In the genomic region with DNA sequence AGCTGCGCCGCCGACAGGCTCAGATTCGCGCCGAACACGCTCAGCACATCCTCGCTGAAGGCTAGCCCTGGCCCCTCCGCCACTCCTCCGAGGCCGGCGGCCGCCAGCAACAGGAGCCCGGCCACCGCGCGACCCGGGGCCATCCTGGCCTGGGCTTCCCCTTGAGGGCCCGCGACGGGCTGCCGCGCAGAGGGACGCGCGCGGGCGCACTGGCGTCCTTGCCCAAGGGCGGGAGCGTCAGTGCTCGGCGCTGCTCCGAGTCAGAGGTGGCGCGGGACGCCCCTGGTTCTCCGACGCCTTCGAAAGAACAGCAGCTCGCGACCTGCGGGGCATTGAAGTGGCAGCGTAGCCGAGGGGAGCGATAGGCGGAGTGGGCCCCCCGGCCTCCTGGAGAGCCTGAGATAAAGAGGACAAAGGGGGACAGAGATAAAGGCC, we compare ENCODE assay signal across 8 cellular contexts. TPM values are rescaled to one million over a fixed set of nuclear protein-coding genes. Genes with fewer than 3 reads are reported as not detected.
DNase-seq lines count a peak whose midpoint lies in the region; ATAC-seq and TF ChIP-seq lines count a peak whose summit lies in the region.

No MANE protein-coding gene starts in this region.

- no peaks in the 10 kb centered on the region for H3K9me3 Mint-ChIP-seq in WTC11
- no peaks in the 10 kb centered on the region for H3K9me3 Mint-ChIP-seq in central memory CD8-positive, alpha-beta T cell

- peaks cover 55% of the 10 kb centered on the region for H3K4me1 Mint-ChIP-seq in WTC11
- peaks cover 29% of the 10 kb centered on the region for H3K4me1 Mint-ChIP-seq in central memory CD8-positive, alpha-beta T cell

- H3K27ac ChIP-seq in KOPT-K1 (ENCODE audit: low read depth, low read length, poor library complexity, severe bottlenecking): peak overlapping the region; percentile 97

- ATAC-seq in GM21825 (IDR thresholded peaks at IDR 0.05; ENCODE audit: unreplicated experiment): peak; percentile 42
- peak; percentile 34 for ATAC-seq in WTC11
- ATAC-seq in central memory CD8-positive, alpha-beta T cell (replicated peaks; ENCODE audit: extremely low read depth, poor library complexity, severe bottlenecking): peak; percentile 60

- CTCF ChIA-PET in WTC11 (lab: Charles Lee): interaction anchor here (0.6 to 2.7 kb wide), 3 partner anchors 23 to 472 kb away, joined by 3 to 34 read pairs (median 3); no protein-coding TSS in a partner anchor

- H3K27me3 Mint-ChIP-seq in WTC11 (ENCODE audit: low read depth): peaks cover 17% of the 10 kb centered on the region
- H3K27me3 Mint-ChIP-seq in central memory CD8-positive, alpha-beta T cell: no peaks in the 10 kb centered on the region

- no peaks in the 10 kb centered on the region for H3K36me3 ChIP-seq in KOPT-K1 (ENCODE audit: insufficient read depth, low read length)

- POLR2A ChIA-PET in WTC11 (lab: Charles Lee): interaction anchor here (0.6 kb wide), 1 partner anchor 246 kb away, joined by 3 read pairs; no protein-coding TSS in a partner anchor

- peak overlapping the region; percentile 67; the same call in 1 of the 2 replicates for H3K27ac Mint-ChIP-seq in WTC11
- H3K27ac Mint-ChIP-seq in central memory CD8-positive, alpha-beta T cell (ENCODE audit: low read depth): peak overlapping the region; percentile 94

- H3K9me3 ChIP-seq in KOPT-K1 (ENCODE audit: insufficient read depth, low read length, poor library complexity, severe bottlenecking): no peaks in the 10 kb centered on the region

- peak overlapping the region; percentile 84 for H3K4me3 Mint-ChIP-seq in WTC11
- peak overlapping the region; percentile 87 for H3K4me3 Mint-ChIP-seq in central memory CD8-positive, alpha-beta T cell

- peak; percentile 5 for TF ChIP-seq CTCF in GM10266 (IDR thresholded peaks at IDR 0.05; ENCODE audit: control insufficient read depth, insufficient read depth, low read depth, missing control alignments)
- no peak for TF ChIP-seq CTCF in WTC11 (IDR thresholded peaks at IDR 0.05)

- DNase-seq in GM10266 (ENCODE audit: extremely low spot score) (peak; percentile 63), WTC11 (ENCODE audit: low spot score) (peak; percentile 67), left kidney (ENCODE audit: low read depth, low spot score) (peak; percentile 85), cerebellum (ENCODE audit: low spot score) (no peak)
- DNase-seq in central memory CD8-positive, alpha-beta T cell (ENCODE audit: low spot score in 2 of 2): peak; percentile 56 to 59
- DNase-seq in stimulated activated CD4-positive, alpha-beta T cell treated with anti-CD3 and anti-CD28 coated beads, Interleukin-2, amount 100 ng/mL, for 48 hours: peak; percentile 63

- peaks cover 3% of the 10 kb centered on the region for H3K36me3 Mint-ChIP-seq in WTC11
- peaks cover 16% of the 10 kb centered on the region for H3K36me3 Mint-ChIP-seq in central memory CD8-positive, alpha-beta T cell (ENCODE audit: insufficient read depth)

TF ChIP-seq in WTC11, 78 proteins besides CTCF, POLR2A, EP300 and RAD21 (continues in another document):
- peak; percentile 69; the same call in 1 of the 2 replicates for TF ChIP-seq NFE2L1 (CRISPR knock-in tag; IDR thresholded peaks at IDR 0.05)
- TF ChIP-seq ZBTB43 (CRISPR knock-in tag; IDR thresholded peaks at IDR 0.05): peak; percentile 45; the same call in 1 of the 2 replicates
- no peak for TF ChIP-seq SMAD3 (CRISPR knock-in tag; IDR thresholded peaks at IDR 0.05; ENCODE audit: borderline replicate concordance)
- no peak for TF ChIP-seq JUN (CRISPR knock-in tag; IDR thresholded peaks at IDR 0.05)
- TF ChIP-seq, protein P1, sequence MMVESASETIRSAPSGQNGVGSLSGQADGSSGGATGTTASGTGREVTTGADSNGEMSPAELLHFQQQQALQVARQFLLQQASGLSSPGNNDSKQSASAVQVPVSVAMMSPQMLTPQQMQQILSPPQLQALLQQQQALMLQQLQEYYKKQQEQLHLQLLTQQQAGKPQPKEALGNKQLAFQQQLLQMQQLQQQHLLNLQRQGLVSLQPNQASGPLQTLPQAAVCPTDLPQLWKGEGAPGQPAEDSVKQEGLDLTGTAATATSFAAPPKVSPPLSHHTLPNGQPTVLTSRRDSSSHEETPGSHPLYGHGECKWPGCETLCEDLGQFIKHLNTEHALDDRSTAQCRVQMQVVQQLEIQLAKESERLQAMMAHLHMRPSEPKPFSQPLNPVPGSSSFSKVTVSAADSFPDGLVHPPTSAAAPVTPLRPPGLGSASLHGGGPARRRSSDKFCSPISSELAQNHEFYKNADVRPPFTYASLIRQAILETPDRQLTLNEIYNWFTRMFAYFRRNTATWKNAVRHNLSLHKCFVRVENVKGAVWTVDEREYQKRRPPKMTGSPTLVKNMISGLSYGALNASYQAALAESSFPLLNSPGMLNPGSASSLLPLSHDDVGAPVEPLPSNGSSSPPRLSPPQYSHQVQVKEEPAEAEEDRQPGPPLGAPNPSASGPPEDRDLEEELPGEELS (CRISPR knock-in tag; IDR thresholded peaks at IDR 0.05): no peak; the same call in 1 of the 2 replicates
- no peak; the same call in 1 of the 2 replicates for TF ChIP-seq ETV6 (CRISPR knock-in tag; IDR thresholded peaks at IDR 0.05)
- TF ChIP-seq ATF3 (CRISPR knock-in tag; conservative IDR thresholded peaks at IDR 0.05): 0 out of 2 replicates have a peak, but pooled peaks have one; percentile 29
- peak; percentile 79 for TF ChIP-seq FOXP1 (CRISPR knock-in tag; IDR thresholded peaks at IDR 0.05; ENCODE audit: borderline replicate concordance)
- TF ChIP-seq NFYB (CRISPR knock-in tag; conservative IDR thresholded peaks at IDR 0.05; ENCODE audit: low read depth): peak; percentile 37; the same call in 1 of the 2 replicates
- TF ChIP-seq MAX (CRISPR knock-in tag; IDR thresholded peaks at IDR 0.05): peak; percentile 71; the same call in 1 of the 2 replicates
- TF ChIP-seq, protein P2, sequence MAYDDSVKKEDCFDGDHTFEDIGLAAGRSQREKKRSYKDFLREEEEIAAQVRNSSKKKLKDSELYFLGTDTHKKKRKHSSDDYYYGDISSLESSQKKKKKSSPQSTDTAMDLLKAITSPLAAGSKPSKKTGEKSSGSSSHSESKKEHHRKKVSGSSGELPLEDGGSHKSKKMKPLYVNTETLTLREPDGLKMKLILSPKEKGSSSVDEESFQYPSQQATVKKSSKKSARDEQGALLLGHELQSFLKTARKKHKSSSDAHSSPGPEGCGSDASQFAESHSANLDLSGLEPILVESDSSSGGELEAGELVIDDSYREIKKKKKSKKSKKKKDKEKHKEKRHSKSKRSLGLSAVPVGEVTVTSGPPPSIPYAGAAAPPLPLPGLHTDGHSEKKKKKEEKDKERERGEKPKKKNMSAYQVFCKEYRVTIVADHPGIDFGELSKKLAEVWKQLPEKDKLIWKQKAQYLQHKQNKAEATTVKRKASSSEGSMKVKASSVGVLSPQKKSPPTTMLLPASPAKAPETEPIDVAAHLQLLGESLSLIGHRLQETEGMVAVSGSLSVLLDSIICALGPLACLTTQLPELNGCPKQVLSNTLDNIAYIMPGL (CRISPR knock-in tag; IDR thresholded peaks at IDR 0.05): peak; percentile 29; the same call in 1 of the 2 replicates
- TF ChIP-seq NR3C1 (CRISPR knock-in tag; conservative IDR thresholded peaks at IDR 0.05; ENCODE audit: low read depth): no peak
- TF ChIP-seq SP1 (CRISPR knock-in tag; conservative IDR thresholded peaks at IDR 0.05): peak; percentile 36; the same call in 1 of the 2 replicates
- TF ChIP-seq JAZF1 (CRISPR knock-in tag; IDR thresholded peaks at IDR 0.05): no peak
- TF ChIP-seq ZNF317 (CRISPR knock-in tag; IDR thresholded peaks at IDR 0.05; ENCODE audit: borderline replicate concordance, low read depth): no peak
- TF ChIP-seq ZNF232 (CRISPR knock-in tag; IDR thresholded peaks at IDR 0.05): no peak
- peak; percentile 50; the same call in 1 of the 2 replicates for TF ChIP-seq FOXK1 (CRISPR knock-in tag; IDR thresholded peaks at IDR 0.05)
- peak; percentile 74; the same call in 1 of the 2 replicates for TF ChIP-seq MYBL2 (CRISPR knock-in tag; IDR thresholded peaks at IDR 0.05)
- TF ChIP-seq USF2 (CRISPR knock-in tag; IDR thresholded peaks at IDR 0.05): no peak
- no peak for TF ChIP-seq ZBTB21 (CRISPR knock-in tag; IDR thresholded peaks at IDR 0.05; ENCODE audit: borderline replicate concordance)

RNA-seq across cellular contexts. Expression of gene SLC39A8, which starts 0.7 kb away (rescaled TPM):
- total RNA-seq in WTC11 (2021) (35.1 to 40.0 TPM (median 35.9 TPM) in 3 replicates), cerebellum (8.7 TPM)
